In genomic region chr7:155992974-155993373, GRCh38 we compare ENCODE assay signal across 27 cellular contexts.
"Had no signal": no experiment of that assay in that cellular context is flagged by ENCODE, and none has a peak within 500 bp of the region (broad histone marks: within the 10 kb centered on the region; RNA-seq: fewer than 3 reads in every experiment).

No MANE protein-coding gene starts in this region.

- H3K4me1 ChIP-seq: adrenal gland, breast epithelium, SJCRH30 had no signal

- H3K4me2 ChIP-seq: KMS-11, SK-N-SH had no signal

- H3K27me3 ChIP-seq: adrenal gland had no signal

- H3K9ac ChIP-seq: KMS-11, SK-N-SH had no signal

- H3K9me3 ChIP-seq: adrenal gland, SJCRH30, SK-N-SH had no signal

- ATAC-seq: activated T-helper 17 cell treated with anti-CD3 and anti-CD28 coated beads, Interleukin-2, amount 50 U/mL, for 72 hours; Panc1; Right ventricle myocardium inferior had no signal

- H3K36me3 Mint-ChIP-seq: activated naive CD8-positive, alpha-beta T cell had no signal

- H3K4me3 Mint-ChIP-seq: activated CD4-positive, alpha-beta T cell treated with anti-CD3 and anti-CD28 coated beads, Interleukin-2, amount 10 ng/mL, durations not matched to agents 7 days and 5 days; activated CD8-positive, alpha-beta T cell treated with anti-CD3 and anti-CD28 coated beads for 36 hours; activated naive CD4-positive, alpha-beta T cell treated with anti-CD3 and anti-CD28 coated beads for 36 hours; activated naive CD8-positive, alpha-beta T cell; activated T-helper 17 cell treated with anti-CD3 and anti-CD28 coated beads, Interleukin-2, amount 50 U/mL, for 72 hours had no signal

- H3K27ac ChIP-seq: adrenal gland, breast epithelium, KMS-11, SJCRH30, VCaP had no signal

- H3K4me3 ChIP-seq: adrenal gland, breast epithelium, SJCRH30 had no signal

- H3K36me3 ChIP-seq: adrenal gland, breast epithelium, SJCRH30 had no signal

- H3K27ac Mint-ChIP-seq: activated CD4-positive, alpha-beta T cell treated with anti-CD3 and anti-CD28 coated beads, Interleukin-2, amount 10 ng/mL, durations not matched to agents 7 days and 5 days; activated CD8-positive, alpha-beta T cell treated with anti-CD3 and anti-CD28 coated beads for 36 hours; activated naive CD4-positive, alpha-beta T cell treated with anti-CD3 and anti-CD28 coated beads for 36 hours; activated naive CD8-positive, alpha-beta T cell; activated T-helper 17 cell treated with anti-CD3 and anti-CD28 coated beads, Interleukin-2, amount 50 U/mL, for 72 hours had no signal

- DNase-seq: activated CD4-positive, CD25-positive, alpha-beta regulatory T cell; activated gamma-delta T cell; activated T-cell treated with anti-CD3 and anti-CD28 coated beads for 4 hours; anterior cingulate cortex; central memory CD4-positive, alpha-beta T cell; NCI-H1092; NCI-H1417; NCI-H1930; NCI-H510A treated with DMSO at 0.1 percent for 48 hours; NCI-H69; NK-92 treated with Interleukin-12 subunit alpha and Interleukin-12 subunit beta, amount 100 ng/mL, for 24 hours; OCI-M1; RPMI8226; SJCRH30; SK-N-SH; T-helper 1 cell had no signal
